Comparison of ENCODE assay signal across 8 cellular contexts in the genomic region with DNA sequence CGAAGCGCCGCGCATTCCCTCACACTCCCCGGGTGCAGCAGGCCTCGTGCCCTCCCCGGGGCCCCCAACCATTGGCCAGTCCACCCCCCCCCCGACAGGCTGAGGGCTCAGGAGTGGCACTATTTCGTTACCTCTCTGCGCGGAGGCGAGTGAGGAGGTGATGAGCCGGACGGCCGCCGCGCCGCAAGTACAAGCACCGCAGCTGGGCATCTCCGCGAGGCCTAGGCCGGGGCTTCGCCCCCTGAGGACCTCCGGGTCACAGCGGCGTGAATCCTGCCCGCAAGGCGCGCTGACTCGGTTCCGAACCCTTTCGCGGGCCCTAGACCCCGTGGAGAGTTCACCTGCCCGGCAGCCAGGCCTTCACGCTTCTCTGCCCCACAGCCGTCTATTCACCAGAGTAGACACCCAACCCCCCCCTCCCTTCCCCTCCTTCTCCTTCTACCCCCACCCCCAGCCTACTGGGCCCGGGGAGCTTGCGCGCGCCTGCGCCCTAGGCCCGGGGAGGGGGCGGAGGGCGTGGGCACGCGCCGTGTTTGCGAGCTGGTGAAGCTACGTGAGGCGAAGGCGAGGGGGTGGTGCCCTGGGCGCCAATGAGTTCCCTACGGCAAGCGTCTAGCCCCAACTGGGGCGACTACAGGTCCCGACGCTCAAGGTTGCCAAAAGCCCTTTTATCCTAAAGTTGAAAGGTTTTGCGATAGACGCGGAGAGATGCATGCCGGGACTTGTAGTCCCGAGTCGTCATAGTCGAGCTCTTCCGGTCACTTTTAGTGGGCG. TPM values are rescaled to one million over a fixed set of nuclear protein-coding genes. Genes with fewer than 3 reads are reported as not detected.
DNase-seq lines count a peak whose midpoint lies in the region; ATAC-seq and TF ChIP-seq lines count a peak whose summit lies in the region.

A gene (minus strand): TSS at position 399 of the 774 bp plus-strand sequence. CDS start 189 bp downstream, at position 210.

- TF ChIP-seq CTCF in AG04449 (IDR thresholded peaks at IDR 0.05; ENCODE audit: insufficient read depth, low read length, missing control alignments) = no peak
- TF ChIP-seq CTCF in WERI-Rb-1 (IDR thresholded peaks at IDR 0.05; ENCODE audit: low read depth, low read length) = no peak
- TF ChIP-seq CTCF in breast epithelium (IDR thresholded peaks at IDR 0.05) = no peak

- intact Hi-C loops in breast epithelium (cut with DNase I; ENCODE audit: low total_unique reads) = loop anchor here (10.0 kb wide), 1 partner anchor 110 kb away; a partner anchor contains a TSS

- H3K4me3 ChIP-seq in AG04449 (ENCODE audit: low read depth, low read length) (peak within 1 kb of the TSS; percentile 91), WERI-Rb-1 (ENCODE audit: low read depth, low read length) (peak within 1 kb of the TSS; percentile 86), breast epithelium (peak within 1 kb of the TSS; percentile 84 to 93 (median 92)), iPS-20b (ENCODE audit: low read length) (peak within 1 kb of the TSS; percentile 95), skeletal muscle tissue (ENCODE audit: low read length in 3 of 3) (peak within 1 kb of the TSS; percentile 85 to 94 (median 92))

- H3K27me3 ChIP-seq in WERI-Rb-1 (ENCODE audit: insufficient read depth, low read depth, severe bottlenecking) (no peaks in the 10 kb centered on the region), breast epithelium (no peaks in the 10 kb centered on the region), iPS-20b (ENCODE audit: insufficient read depth, low read length) (no peaks in the 10 kb centered on the region), skeletal muscle tissue (ENCODE audit: control insufficient read depth in 3 of 3, insufficient read depth in 3 of 3, low read length in 3 of 3) (no peaks in the 10 kb centered on the region)

- peak; percentile 80 for ATAC-seq in GM18907 (IDR thresholded peaks at IDR 0.05; ENCODE audit: unreplicated experiment)
- ATAC-seq in HG03159 (IDR thresholded peaks at IDR 0.05; ENCODE audit: unreplicated experiment) = peak; percentile 74

- peak; percentile 44 for TF ChIP-seq POLR2A in breast epithelium (IDR thresholded peaks at IDR 0.05)

- H3K4me1 ChIP-seq in breast epithelium (no peaks in the 10 kb centered on the region), iPS-20b (ENCODE audit: insufficient read depth, low read length) (0 out of 2 replicates have a peak, but pooled peaks cover 3% of the 10 kb centered on the region), skeletal muscle tissue (ENCODE audit: control insufficient read depth in 3 of 3, insufficient read depth in 3 of 3, low read length in 3 of 3) (peaks cover 7 to 9% (median 8%) of the 10 kb centered on the region in 3 donors)

- CTCF ChIA-PET in AG04449 (lab: Yijun Ruan, JAX) = interaction anchor here (0.7 to 12.6 kb wide), 9 partner anchors 9 to 120 kb away, joined by 3 to 208 read pairs (median 5); a partner anchor contains a TSS

- peak; percentile 41 for DNase-seq in AG04449 (ENCODE audit: low read depth, low spot score)
- peak; percentile 89 for DNase-seq in NCI-H2227 (lab: John Stamatoyannopoulos, UW; ENCODE audit: unreplicated experiment)
- peak; percentile 90 for DNase-seq in WERI-Rb-1
- peak; percentile 84 to 91 for DNase-seq in breast epithelium (ENCODE audit: low spot score in 2 of 2)

- H3K9me3 ChIP-seq in WERI-Rb-1 (ENCODE audit: severe bottlenecking) (no peaks in the 10 kb centered on the region), breast epithelium (no peaks in the 10 kb centered on the region), iPS-20b (ENCODE audit: insufficient read depth, low read depth, low read length) (no peaks in the 10 kb centered on the region), skeletal muscle tissue (ENCODE audit: control insufficient read depth in 3 of 3, low read length in 3 of 3) (no peaks in the 10 kb centered on the region)

- H3K9ac ChIP-seq in iPS-20b (ENCODE audit: low read depth, low read length) (peak within 1 kb of the TSS; percentile 92), skeletal muscle tissue (ENCODE audit: low read depth in 1 of 3, low read length in 3 of 3) (peak within 1 kb of the TSS; percentile 96 to 99 (median 98))

- H3K36me3 ChIP-seq in WERI-Rb-1 = no peaks in the 10 kb centered on the region; the same call in 1 of the 2 replicates
- H3K36me3 ChIP-seq in breast epithelium = no peaks in the 10 kb centered on the region
- H3K36me3 ChIP-seq in iPS-20b (ENCODE audit: insufficient read depth, low read depth, low read length) = peaks cover 5% of the 10 kb centered on the region; the same call in 1 of the 2 replicates
- no peaks in the 10 kb centered on the region for H3K36me3 ChIP-seq in skeletal muscle tissue (ENCODE audit: control insufficient read depth in 3 of 3, insufficient read depth in 3 of 3, low read length in 3 of 3)

- H3K27ac ChIP-seq in WERI-Rb-1 (peak within 1 kb of the TSS; percentile 89), breast epithelium (peak within 1 kb of the TSS; percentile 97 to 98), iPS-20b (ENCODE audit: low read length) (peak within 1 kb of the TSS; percentile 76), skeletal muscle tissue (ENCODE audit: low read depth, low read length) (peak within 1 kb of the TSS; percentile 96)

- POLR2A ChIA-PET in AG04449 (lab: Yijun Ruan, JAX) = interaction anchor here (0.8 to 2.6 kb wide), 4 partner anchors 100 to 120 kb away, joined by 4 to 24 read pairs (median 12); a partner anchor contains a TSS

RNA-seq across cellular contexts. Expression of the gene that starts here (rescaled TPM):
- total RNA-seq in breast epithelium (10 to 100 TPM; 47.5 to 71.9 (median 51.8) TPM), skeletal muscle tissue (42.3 TPM)

Comparison
In these comparisons a context has a peak if more than half of its experiments do, and no peak if none do; other contexts are left out.
1. Peak in every context shown above with its lines: DNase-seq, ATAC-seq, H3K4me3 ChIP-seq and H3K27ac ChIP-seq.